In the genomic region with DNA sequence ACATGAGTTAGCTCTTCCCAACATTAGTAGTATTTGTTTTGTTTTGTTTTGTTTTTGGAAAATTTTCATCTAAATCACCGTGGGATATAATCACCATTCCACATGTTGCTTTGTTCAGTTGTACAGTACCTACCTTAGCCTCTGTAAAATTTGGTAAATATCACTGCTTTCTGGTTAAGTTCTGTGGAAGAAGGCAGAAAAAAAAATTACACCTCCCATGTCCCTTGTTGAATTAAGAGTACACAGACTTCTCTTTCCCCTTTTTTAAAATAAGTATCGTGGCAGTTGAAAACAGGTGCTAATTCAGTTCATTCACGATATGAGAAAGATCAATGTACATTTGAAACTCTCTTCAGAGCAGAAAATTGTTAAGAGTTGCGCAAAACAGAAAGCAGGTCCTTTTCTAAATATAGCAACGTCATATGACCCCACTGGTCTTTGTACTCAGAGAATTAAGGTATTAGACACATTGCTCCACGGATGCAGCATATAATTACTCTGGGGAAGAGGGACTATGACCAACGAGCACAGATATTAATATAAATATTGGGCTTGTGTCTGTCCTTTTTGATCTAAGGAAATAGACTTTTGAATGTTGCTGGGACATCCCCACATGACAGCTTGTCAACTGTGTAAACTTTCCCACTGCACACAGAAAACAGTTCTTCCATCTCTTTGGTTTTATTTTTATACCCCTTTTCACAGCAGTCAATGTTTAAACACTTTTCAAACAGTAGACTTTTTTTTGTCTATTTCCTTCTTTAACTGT, we compare ENCODE assay signal across 8 cellular contexts. TPM values are rescaled to one million over a fixed set of nuclear protein-coding genes. Genes with fewer than 3 reads are reported as not detected.
DNase-seq lines count a peak whose midpoint lies in the region; ATAC-seq and TF ChIP-seq lines count a peak whose summit lies in the region.

No MANE protein-coding gene starts in this region.

- H3K4me1 Mint-ChIP-seq in activated CD8-positive, alpha-beta T cell treated with anti-CD3 and anti-CD28 coated beads, Interleukin-2, amount 10 ng/mL, durations not matched to agents 7 days and 5 days (ENCODE audit: low read depth) = peaks cover 47% of the 10 kb centered on the region

- POLR2A ChIA-PET in activated CD8-positive, alpha-beta T cell treated with anti-CD3 and anti-CD28 coated beads, Interleukin-2, amount 10 ng/mL, durations not matched to agents 7 days and 5 days (lab: Charles Lee) = interaction anchor here (0.6 to 3.2 kb wide), 9 partner anchors 9 to 88 kb away, joined by 3 to 14 read pairs (median 4); a partner anchor contains a TSS

- DNase-seq in GM13977 (ENCODE audit: low spot score) = peak; percentile 71
- DNase-seq in activated CD8-positive, alpha-beta T cell treated with anti-CD3 and anti-CD28 coated beads, Interleukin-2, amount 10 ng/mL, durations not matched to agents 7 days and 5 days = peak; percentile 38
- DNase-seq in mucosa of gallbladder (ENCODE audit: low spot score) = peak; percentile 23
- no peak for DNase-seq in middle frontal gyrus (ENCODE audit: extremely low spot score, low spot score)
- no peak for DNase-seq in occipital lobe (lab: John Stamatoyannopoulos, UW)
- DNase-seq in ecto neural progenitor cell (ENCODE audit: low spot score) = no peak

- ATAC-seq in GM21390 (IDR thresholded peaks at IDR 0.05; ENCODE audit: unreplicated experiment) (peak; percentile 66), HG03558 (IDR thresholded peaks at IDR 0.05; ENCODE audit: extremely low read depth, unreplicated experiment) (peak; percentile 45)
- ATAC-seq in activated CD8-positive, alpha-beta T cell treated with anti-CD3 and anti-CD28 coated beads, Interleukin-2, amount 10 ng/mL, durations not matched to agents 7 days and 5 days = peak; percentile 79

- peak overlapping the region; percentile 69 for H3K4me3 Mint-ChIP-seq in activated CD8-positive, alpha-beta T cell treated with anti-CD3 and anti-CD28 coated beads, Interleukin-2, amount 10 ng/mL, durations not matched to agents 7 days and 5 days

- in situ Hi-C loops in GM13977 (cut with MboI; ENCODE audit: low pct_unique_long_range_greater_than_20kb, low sequenced_read_pairs, unreplicated experiment) = loop anchor here (10.0 kb wide), 1 partner anchor 83 kb away; no protein-coding TSS in a partner anchor

- CTCF ChIA-PET in activated CD8-positive, alpha-beta T cell treated with anti-CD3 and anti-CD28 coated beads, Interleukin-2, amount 10 ng/mL, durations not matched to agents 7 days and 5 days (lab: Charles Lee) = interaction anchor here (0.9 to 1.9 kb wide), 6 partner anchors 9 to 262 kb away, joined by 3 to 14 read pairs (median 4); no protein-coding TSS in a partner anchor

- no peaks in the 10 kb centered on the region for H3K36me3 Mint-ChIP-seq in activated CD8-positive, alpha-beta T cell treated with anti-CD3 and anti-CD28 coated beads, Interleukin-2, amount 10 ng/mL, durations not matched to agents 7 days and 5 days (ENCODE audit: low read depth)

- peak overlapping the region; percentile 94 for H3K27ac Mint-ChIP-seq in activated CD8-positive, alpha-beta T cell treated with anti-CD3 and anti-CD28 coated beads, Interleukin-2, amount 10 ng/mL, durations not matched to agents 7 days and 5 days

- H3K9me3 Mint-ChIP-seq in activated CD8-positive, alpha-beta T cell treated with anti-CD3 and anti-CD28 coated beads, Interleukin-2, amount 10 ng/mL, durations not matched to agents 7 days and 5 days (ENCODE audit: insufficient read depth) = no peaks in the 10 kb centered on the region

- TF ChIP-seq CTCF in GM13977 (IDR thresholded peaks at IDR 0.05; ENCODE audit: extremely low read depth, insufficient read depth, missing control alignments) = no peak

- H3K27me3 Mint-ChIP-seq in activated CD8-positive, alpha-beta T cell treated with anti-CD3 and anti-CD28 coated beads, Interleukin-2, amount 10 ng/mL, durations not matched to agents 7 days and 5 days (ENCODE audit: low read depth) = no peaks in the 10 kb centered on the region

RNA-seq across cellular contexts. Expression of a gene that starts 58.6 kb away (rescaled TPM):
- total RNA-seq in activated CD8-positive, alpha-beta T cell treated with anti-CD3 and anti-CD28 coated beads, Interleukin-2, amount 10 ng/mL, durations not matched to agents 7 days and 5 days = 100 to 1,000 TPM; 104 to 113 TPM
- total RNA-seq in mucosa of gallbladder (45.4 TPM), occipital lobe (7.3 TPM)

Comparison
In these comparisons a context has a peak if more than half of its experiments do, and no peak if none do; other contexts are left out.
1. DNase-seq: peak in GM13977 (single experiment), activated CD8-positive, alpha-beta T cell treated with anti-CD3 and anti-CD28 coated beads, Interleukin-2, amount 10 ng/mL, durations not matched to agents 7 days and 5 days (single experiment) and mucosa of gallbladder (single experiment); none in middle frontal gyrus (single experiment), occipital lobe (single experiment) and ecto neural progenitor cell (single experiment).
2. Peak in every context shown above with its lines, with median percentiles within 50 percentile points of each other: ATAC-seq.